ENCODE assay signal across 8 cellular contexts in the genomic region with DNA sequence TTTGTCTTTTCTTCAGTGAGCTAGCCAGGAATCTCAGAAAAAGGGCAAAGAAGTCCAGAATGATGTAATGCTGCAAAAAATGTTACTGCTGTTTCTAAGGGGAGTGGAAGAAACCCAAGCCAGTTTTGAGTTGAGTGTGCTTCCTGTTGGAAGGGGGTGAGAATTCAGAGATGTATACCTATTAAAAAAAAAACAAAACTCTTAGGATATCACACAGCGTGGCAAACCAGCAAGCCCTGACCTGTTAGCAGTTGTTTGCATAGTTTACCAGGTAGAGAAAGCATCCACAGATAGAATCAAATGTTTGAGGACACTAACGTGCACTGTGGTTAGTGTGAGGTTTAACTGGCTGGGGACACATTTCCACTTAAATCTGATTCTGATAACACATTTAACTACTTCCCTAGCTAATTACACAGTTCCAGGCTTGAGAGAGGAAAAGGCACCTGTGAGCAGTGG.
DNase-seq lines count a peak whose midpoint lies in the region; ATAC-seq and TF ChIP-seq lines count a peak whose summit lies in the region.

No MANE protein-coding gene starts in this region.

- H3K4me3 ChIP-seq in fibroblast of pulmonary artery (replicated peaks; ENCODE audit: low read depth, low read length), result no peak overlapping the region

- ATAC-seq in GM21526 (IDR thresholded peaks at IDR 0.05; ENCODE audit: low FRiP score, unreplicated experiment) (peak; percentile 53), HG03571 (IDR thresholded peaks at IDR 0.05; ENCODE audit: unreplicated experiment) (peak; percentile 63)

- no peak for TF ChIP-seq CTCF in fibroblast of pulmonary artery (IDR thresholded peaks at IDR 0.05; ENCODE audit: low read length, missing control alignments)

- DNase-seq in GM03348 (ENCODE audit: low spot score), result peak; percentile 61
- DNase-seq in fibroblast of pulmonary artery (ENCODE audit: low read depth), result peak; percentile 73
- no peak for DNase-seq in GDM1 (lab: John Stamatoyannopoulos, UW)
- no peak for DNase-seq in DMS 273 treated with DMSO at 0.1 percent for 48 hours (lab: John Stamatoyannopoulos, UW)
- DNase-seq in NCI-H446 treated with DMSO at 0.1 percent for 48 hours (lab: John Stamatoyannopoulos, UW), result no peak
- no peak for DNase-seq in activated T-cell treated with anti-CD3 and anti-CD28 coated beads for 4 hours

Comparison
In these comparisons a context has a peak if more than half of its experiments do, and no peak if none do; other contexts are left out.
1. DNase-seq: peak in GM03348 (single experiment) and fibroblast of pulmonary artery (single experiment); none in GDM1 (single experiment), DMS 273 treated with DMSO at 0.1 percent for 48 hours (single experiment), NCI-H446 treated with DMSO at 0.1 percent for 48 hours (single experiment) and activated T-cell treated with anti-CD3 and anti-CD28 coated beads for 4 hours (single experiment).